Comparison of ENCODE assay signal across 29 cellular contexts in genomic region chr11:17585911-17586695, GRCh38. TPM values are rescaled to one million over a fixed set of nuclear protein-coding genes. Genes with fewer than 3 reads are reported as not detected.
"Had no signal": no experiment of that assay in that cellular context is flagged by ENCODE, and none has a peak within 500 bp of the region (broad histone marks: within the 10 kb centered on the region; RNA-seq: fewer than 3 reads in every experiment).

No MANE protein-coding gene starts in this region.

- H3K9me3 Mint-ChIP-seq: activated naive CD8-positive, alpha-beta T cell treated with anti-CD3 and anti-CD28 coated beads for 36 hours; activated T-helper 17 cell treated with anti-CD3 and anti-CD28 coated beads, Interleukin-2, amount 50 U/mL, for 72 hours; central memory CD8-positive, alpha-beta T cell; stimulated activated naive CD8-positive, alpha-beta T cell treated with anti-CD3 and anti-CD28 coated beads, Interleukin-15, Interleukin-2, amounts not matched to agents 100 ng/mL and 50 ng/mL, for 24 hours had no signal

- H3K4me3 Mint-ChIP-seq: activated naive CD8-positive, alpha-beta T cell treated with anti-CD3 and anti-CD28 coated beads for 36 hours; activated T-helper 17 cell treated with anti-CD3 and anti-CD28 coated beads, Interleukin-2, amount 50 U/mL, for 72 hours; central memory CD8-positive, alpha-beta T cell; naive thymus-derived CD4-positive, alpha-beta T cell; stimulated activated naive CD8-positive, alpha-beta T cell treated with anti-CD3 and anti-CD28 coated beads, Interleukin-15, Interleukin-2, amounts not matched to agents 100 ng/mL and 50 ng/mL, for 24 hours had no signal

- H3K27ac Mint-ChIP-seq: activated naive CD8-positive, alpha-beta T cell treated with anti-CD3 and anti-CD28 coated beads for 36 hours; activated T-helper 17 cell treated with anti-CD3 and anti-CD28 coated beads, Interleukin-2, amount 50 U/mL, for 72 hours; stimulated activated naive CD8-positive, alpha-beta T cell treated with anti-CD3 and anti-CD28 coated beads, Interleukin-15, Interleukin-2, amounts not matched to agents 100 ng/mL and 50 ng/mL, for 24 hours had no signal

- H3K27ac ChIP-seq: colonic mucosa, heart right ventricle, pancreas, psoas muscle, right atrium auricular region, SK-N-MC, tibial nerve, VCaP had no signal

- H3K27me3 ChIP-seq: colonic mucosa, pancreas, right atrium auricular region, tibial nerve had no signal

- H3K4me1 Mint-ChIP-seq: activated naive CD8-positive, alpha-beta T cell treated with anti-CD3 and anti-CD28 coated beads for 36 hours; activated T-helper 17 cell treated with anti-CD3 and anti-CD28 coated beads, Interleukin-2, amount 50 U/mL, for 72 hours; central memory CD8-positive, alpha-beta T cell; naive thymus-derived CD4-positive, alpha-beta T cell had no signal

- ATAC-seq: activated T-helper 17 cell treated with anti-CD3 and anti-CD28 coated beads, Interleukin-2, amount 50 U/mL, for 72 hours; heart right ventricle; naive thymus-derived CD4-positive, alpha-beta T cell; pancreas; psoas muscle had no signal

- FAIRE-seq: astrocyte, keratinocyte, pancreas had no signal

- H3K9me3 ChIP-seq: colonic mucosa, pancreas, psoas muscle had no signal

- H3K36me3 Mint-ChIP-seq: activated naive CD8-positive, alpha-beta T cell treated with anti-CD3 and anti-CD28 coated beads for 36 hours; naive thymus-derived CD4-positive, alpha-beta T cell had no signal

- H3K4me3 ChIP-seq: colonic mucosa, heart right ventricle, lung, pancreas, psoas muscle, right atrium auricular region, SK-N-MC, tibial nerve had no signal

- H3K4me1 ChIP-seq: colonic mucosa, heart right ventricle, pancreas, psoas muscle, right atrium auricular region, tibial nerve had no signal

- H3K36me3 ChIP-seq: colonic mucosa, heart right ventricle, pancreas, right atrium auricular region, tibial nerve had no signal

- H3K27me3 Mint-ChIP-seq: stimulated activated naive CD8-positive, alpha-beta T cell treated with anti-CD3 and anti-CD28 coated beads, Interleukin-15, Interleukin-2, amounts not matched to agents 100 ng/mL and 50 ng/mL, for 24 hours had no signal

- DNase-seq: activated CD4-positive, alpha-beta T cell treated with anti-CD3 and anti-CD28 coated beads for 1 hour; activated CD4-positive, alpha-beta T cell treated with anti-CD3 and anti-CD28 coated beads, Interleukin-2, amount 50 U/mL, for 1 hour; activated naive CD4-positive, alpha-beta T cell treated with Interleukin-2 at 50 U/mL for 16 hours; activated naive CD8-positive, alpha-beta T cell treated with anti-CD3 and anti-CD28 coated beads for 36 hours; activated T-cell treated with anti-CD3 and anti-CD28 coated beads, Interleukin-2, amount 50 U/mL, for 1 hour; colonic mucosa; foreskin fibroblast; heart right ventricle; psoas muscle; stimulated activated CD4-positive, alpha-beta T cell treated with anti-CD3 and anti-CD28 coated beads, Interleukin-12 subunit alpha, Interleukin-12 subunit beta, amount 100 ng/mL, for 4 hours; stimulated activated CD4-positive, alpha-beta T cell treated with anti-CD3 and anti-CD28 coated beads, Interleukin-4, amount 100 ng/mL, for 4 hours; substantia nigra had no signal

RNA-seq across cellular contexts. Expression of gene OTOG, which starts 39.0 kb away (rescaled TPM):
- total RNA-seq: activated naive CD8-positive, alpha-beta T cell treated with anti-CD3 and anti-CD28 coated beads for 36 hours; activated T-helper 17 cell treated with anti-CD3 and anti-CD28 coated beads, Interleukin-2, amount 50 U/mL, for 72 hours; astrocyte; colonic mucosa; epithelial cell of proximal tubule; fibroblast of lung; heart right ventricle; naive thymus-derived CD4-positive, alpha-beta T cell; pancreas; psoas muscle; right atrium auricular region; T-helper 2 cell treated with Interferon-gamma antibody and Interleukin-4, amounts not matched to agents 100 ng/mL and 5 ng/mL, for 36 hours; tibial nerve had no signal
- polyA plus RNA-seq: fibroblast of lung; heart right ventricle; keratinocyte; lung; naive thymus-derived CD4-positive, alpha-beta T cell; pancreas; psoas muscle; urinary bladder had no signal

RNA-seq across cellular contexts. Expression of gene USH1C, which starts 41.9 kb away (rescaled TPM):
- total RNA-seq: activated naive CD8-positive, alpha-beta T cell treated with anti-CD3 and anti-CD28 coated beads for 36 hours; activated T-helper 17 cell treated with anti-CD3 and anti-CD28 coated beads, Interleukin-2, amount 50 U/mL, for 72 hours; astrocyte; fibroblast of lung; naive thymus-derived CD4-positive, alpha-beta T cell; psoas muscle; right atrium auricular region; skeletal muscle tissue; T-helper 2 cell treated with Interferon-gamma antibody and Interleukin-4, amounts not matched to agents 100 ng/mL and 5 ng/mL, for 36 hours; tibial nerve had no signal
- polyA plus RNA-seq: fibroblast of lung; keratinocyte; naive thymus-derived CD4-positive, alpha-beta T cell had no signal
